8 cellular contexts compared by ENCODE assay signal in the genomic region with DNA sequence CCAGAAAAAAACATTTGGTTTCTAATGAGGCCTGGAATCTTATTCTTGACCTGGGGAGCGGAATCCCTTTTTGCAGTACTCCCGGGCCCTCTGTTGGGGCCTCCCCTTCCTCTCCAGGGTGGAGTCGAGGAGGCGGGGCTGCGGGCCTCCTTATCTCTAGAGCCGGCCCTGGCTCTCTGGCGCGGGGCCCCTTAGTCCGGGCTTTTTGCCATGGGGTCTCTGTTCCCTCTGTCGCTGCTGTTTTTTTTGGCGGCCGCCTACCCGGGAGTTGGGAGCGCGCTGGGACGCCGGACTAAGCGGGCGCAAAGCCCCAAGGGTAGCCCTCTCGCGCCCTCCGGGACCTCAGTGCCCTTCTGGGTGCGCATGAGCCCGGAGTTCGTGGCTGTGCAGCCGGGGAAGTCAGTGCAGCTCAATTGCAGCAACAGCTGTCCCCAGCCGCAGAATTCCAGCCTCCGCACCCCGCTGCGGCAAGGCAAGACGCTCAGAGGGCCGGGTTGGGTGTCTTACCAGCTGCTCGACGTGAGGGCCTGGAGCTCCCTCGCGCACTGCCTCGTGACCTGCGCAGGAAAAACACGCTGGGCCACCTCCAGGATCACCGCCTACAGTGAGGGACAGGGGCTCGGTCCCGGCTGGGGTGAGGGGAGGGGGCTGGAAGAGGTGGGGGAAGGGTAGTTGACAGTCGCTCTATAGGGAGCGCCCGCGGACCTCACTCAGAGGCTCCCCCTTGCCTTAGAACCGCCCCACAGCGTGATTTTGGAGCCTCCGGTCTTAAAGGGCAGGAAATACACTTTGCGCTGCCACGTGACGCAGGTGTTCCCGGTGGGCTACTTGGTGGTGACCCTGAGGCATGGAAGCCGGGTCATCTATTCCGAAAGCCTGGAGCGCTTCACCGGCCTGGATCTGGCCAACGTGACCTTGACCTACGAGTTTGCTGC. TPM values are rescaled to one million over a fixed set of nuclear protein-coding genes. Genes with fewer than 3 reads are reported as not detected.
DNase-seq lines count a peak whose midpoint lies in the region; ATAC-seq and TF ChIP-seq lines count a peak whose summit lies in the region.

A gene with protein sequence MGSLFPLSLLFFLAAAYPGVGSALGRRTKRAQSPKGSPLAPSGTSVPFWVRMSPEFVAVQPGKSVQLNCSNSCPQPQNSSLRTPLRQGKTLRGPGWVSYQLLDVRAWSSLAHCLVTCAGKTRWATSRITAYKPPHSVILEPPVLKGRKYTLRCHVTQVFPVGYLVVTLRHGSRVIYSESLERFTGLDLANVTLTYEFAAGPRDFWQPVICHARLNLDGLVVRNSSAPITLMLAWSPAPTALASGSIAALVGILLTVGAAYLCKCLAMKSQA (plus strand): TSS at position 153 of the 935 bp plus-strand sequence. CDS start 58 bp downstream, at position 211.

- H3K4me2 ChIP-seq in BLaER1 treated with 17β-estradiol and CSF1 and Interleukin-3, amounts not matched to agents 10 nM and 100 nM: peak within 1 kb of the TSS; percentile 83 to 96 (median 88)

- no peak for TF ChIP-seq POLR2A in transverse colon (IDR thresholded peaks at IDR 0.05)

- no peak for TF ChIP-seq CTCF in transverse colon (IDR thresholded peaks at IDR 0.05)

- no peak within 1 kb of the TSS for H3K27ac Mint-ChIP-seq in activated T-helper 17 cell treated with anti-CD3 and anti-CD28 coated beads, Interleukin-2, amount 50 U/mL, for 72 hours
- peak within 1 kb of the TSS in 2 of 6 donors; percentile 69 to 77 for H3K27ac Mint-ChIP-seq in immature natural killer cell

- in situ Hi-C loops in transverse colon (cut with MboI; ENCODE audit: low pct_ligation_motif_present in 1 of 4, low pct_unique_long_range_greater_than_20kb in 1 of 4, low sequenced_read_pairs in 3 of 4): no loop called here

- peak within 1 kb of the TSS; percentile 7 to 67 (median 48) for H3K4me3 ChIP-seq in BLaER1 treated with 17β-estradiol and CSF1 and Interleukin-3, amounts not matched to agents 10 nM and 100 nM
- H3K4me3 ChIP-seq in transverse colon: peak within 1 kb of the TSS in 2 of 4 donors; percentile 13 to 24

- peaks cover 25% of the 10 kb centered on the region for H3K27me3 Mint-ChIP-seq in activated T-helper 17 cell treated with anti-CD3 and anti-CD28 coated beads, Interleukin-2, amount 50 U/mL, for 72 hours
- H3K27me3 Mint-ChIP-seq in immature natural killer cell (ENCODE audit: low read depth in 3 of 3): peaks cover 30 to 54% (median 33%) of the 10 kb centered on the region in 3 donors

- peak; percentile 55 for ATAC-seq in activated T-helper 17 cell treated with anti-CD3 and anti-CD28 coated beads, Interleukin-2, amount 50 U/mL, for 72 hours (replicated peaks)
- no peak for ATAC-seq in HG03139 (IDR thresholded peaks at IDR 0.05; ENCODE audit: unreplicated experiment)

- H3K36me3 Mint-ChIP-seq in activated T-helper 17 cell treated with anti-CD3 and anti-CD28 coated beads, Interleukin-2, amount 50 U/mL, for 72 hours (ENCODE audit: low read depth): peaks cover 61% of the 10 kb centered on the region
- peaks cover 18 to 26% (median 23%) of the 10 kb centered on the region in 3 donors for H3K36me3 Mint-ChIP-seq in immature natural killer cell

- peaks cover 0 to 7% (median 0%) of the 10 kb centered on the region in 11 experiments; a peak in 3 of 22 replicates for H3K9me3 ChIP-seq in BLaER1 treated with 17β-estradiol and CSF1 and Interleukin-3, amounts not matched to agents 10 nM and 100 nM (replicated peaks in 1 of 11)
- H3K9me3 ChIP-seq in transverse colon: no peaks in the 10 kb centered on the region

- H3K4me1 Mint-ChIP-seq in activated T-helper 17 cell treated with anti-CD3 and anti-CD28 coated beads, Interleukin-2, amount 50 U/mL, for 72 hours: peaks cover 36% of the 10 kb centered on the region
- peaks cover 63 to 70% of the 10 kb centered on the region in 2 donors for H3K4me1 Mint-ChIP-seq in immature natural killer cell

- H4K20me1 ChIP-seq in BLaER1 treated with 17β-estradiol and CSF1 and Interleukin-3, amounts not matched to agents 10 nM and 100 nM: peaks cover 21 to 83% (median 34%) of the 10 kb centered on the region in 11 experiments; a peak in 21 of 22 replicates

- H3K4me1 ChIP-seq in BLaER1 treated with 17β-estradiol and CSF1 and Interleukin-3, amounts not matched to agents 10 nM and 100 nM: peaks cover 67 to 99% (median 74%) of the 10 kb centered on the region in 10 experiments
- H3K4me1 ChIP-seq in transverse colon: peaks cover 35 to 51% (median 48%) of the 10 kb centered on the region in 4 donors

- DNase-seq in HuH-7 (ENCODE audit: low spot score) (peak; percentile 44), immature natural killer cell (no peak), transverse colon (peak; percentile 48), mesenteric fat pad (ENCODE audit: low spot score) (no peak), DMS79 (lab: John Stamatoyannopoulos, UW) (no peak)

- H3K4me3 Mint-ChIP-seq in activated T-helper 17 cell treated with anti-CD3 and anti-CD28 coated beads, Interleukin-2, amount 50 U/mL, for 72 hours: peak within 1 kb of the TSS; percentile 74
- H3K4me3 Mint-ChIP-seq in immature natural killer cell: peak within 1 kb of the TSS; percentile 46 to 77 (median 71)

- TF ChIP-seq EP300 in transverse colon (IDR thresholded peaks at IDR 0.05; ENCODE audit: low read depth): no peak

- 10% methylated on average over 48 of the region's 59 CpGs; no CpG with 5 or more reads in 1 of the 2 donors for WGBS in transverse colon (ENCODE audit: low coverage in 1 of 2), 2 donors

- intact Hi-C loops in transverse colon (cut with DNase I; ENCODE audit: low total_unique reads): loop anchor here (5.0 kb wide), 1 partner anchor 645 kb away; no protein-coding TSS in a partner anchor

- peaks cover 47 to 59% (median 55%) of the 10 kb centered on the region in 11 experiments for H3K27me3 ChIP-seq in BLaER1 treated with 17β-estradiol and CSF1 and Interleukin-3, amounts not matched to agents 10 nM and 100 nM
- peaks cover 56% of the 10 kb centered on the region for H3K27me3 ChIP-seq in transverse colon

- H3K36me3 ChIP-seq in BLaER1 treated with 17β-estradiol and CSF1 and Interleukin-3, amounts not matched to agents 10 nM and 100 nM: peaks cover 20 to 43% (median 38%) of the 10 kb centered on the region in 11 experiments
- H3K36me3 ChIP-seq in transverse colon: no peaks in the 10 kb centered on the region

- H3K27ac ChIP-seq in BLaER1 treated with 17β-estradiol and CSF1 and Interleukin-3, amounts not matched to agents 10 nM and 100 nM: peak within 1 kb of the TSS in 10 of 11 experiments; percentile 32 to 77 (median 62); a peak in 19 of 22 replicates
- H3K27ac ChIP-seq in transverse colon: peak within 1 kb of the TSS; percentile 14 to 63 (median 30)

- no peaks in the 10 kb centered on the region for H3K9me3 Mint-ChIP-seq in activated T-helper 17 cell treated with anti-CD3 and anti-CD28 coated beads, Interleukin-2, amount 50 U/mL, for 72 hours
- H3K9me3 Mint-ChIP-seq in immature natural killer cell: peaks cover 0 to 4% (median 0%) of the 10 kb centered on the region in 6 donors

- peak within 1 kb of the TSS; percentile 20 to 72 (median 58); a peak in 20 of 22 replicates for H3K9ac ChIP-seq in BLaER1 treated with 17β-estradiol and CSF1 and Interleukin-3, amounts not matched to agents 10 nM and 100 nM

RNA-seq across cellular contexts. Expression of the gene that starts here (rescaled TPM):
- 1 to 10 TPM in 1 of 2 donors, under 1 TPM in 1; 0.78 to 2.2 TPM for total RNA-seq in activated T-helper 17 cell treated with anti-CD3 and anti-CD28 coated beads, Interleukin-2, amount 50 U/mL, for 72 hours
- 1 to 10 TPM in 1 of 3 donors, under 1 TPM in 1, not detected in 1; 0.63 to 1.1 TPM for polyA plus RNA-seq in immature natural killer cell
- under 1 TPM in 2 of 4 donors, not detected in 2; 0.48 to 0.55 TPM for total RNA-seq in transverse colon
- 2.3 TPM for total RNA-seq in mesenteric fat pad

Comparison
In these comparisons a context has a peak if more than half of its experiments do, and no peak if none do; other contexts are left out.
1. Peak in DNase-seq and H3K27ac ChIP-seq in transverse colon; RNA of the gene not detected or under 1 TPM.